8 cellular contexts compared by ENCODE assay signal in genomic region chr1:205528887-205529825, GRCh38. TPM values are rescaled to one million over a fixed set of nuclear protein-coding genes. Genes with fewer than 3 reads are reported as not detected.
DNase-seq lines count a peak whose midpoint lies in the region; ATAC-seq and TF ChIP-seq lines count a peak whose summit lies in the region.

No MANE protein-coding gene starts in this region.

- POLR2A ChIA-PET in GM10248 (lab: Yijun Ruan, JAX) = interaction anchor here (0.6 kb wide), 1 partner anchor 210 kb away, joined by 3 read pairs; no protein-coding TSS in a partner anchor
- POLR2A ChIA-PET in RWPE1 (lab: Yijun Ruan, JAX; ENCODE audit: low non-redundant PET) = no interaction called here

- H3K4me1 ChIP-seq in HUES48 (ENCODE audit: control insufficient read depth, insufficient read depth, low read length) = peaks cover 11% of the 10 kb centered on the region; the same call in 1 of the 2 replicates
- H3K4me1 ChIP-seq in foreskin keratinocyte = no peaks in the 10 kb centered on the region

- H3K9ac ChIP-seq in HUES48 (ENCODE audit: low read depth, low read length) = no peak overlapping the region

- H3K27me3 ChIP-seq in HUES48 (ENCODE audit: control insufficient read depth, insufficient read depth, low read length) (0 out of 2 replicates have a peak, but pooled peaks cover 2% of the 10 kb centered on the region), foreskin keratinocyte (no peaks in the 10 kb centered on the region)

- no peaks in the 10 kb centered on the region for H3K9me3 ChIP-seq in HUES48 (ENCODE audit: control insufficient read depth, insufficient read depth, low read length)

- no peak overlapping the region for H3K27ac ChIP-seq in HUES48 (ENCODE audit: low read depth, low read length)
- H3K27ac ChIP-seq in RWPE1 = no peak overlapping the region
- H3K27ac ChIP-seq in foreskin keratinocyte = no peak overlapping the region

- DNase-seq in GM10248 (ENCODE audit: extremely low spot score) = peak; percentile 90
- peak; percentile 89 for DNase-seq in RWPE1 (ENCODE audit: low spot score)
- DNase-seq in activated effector memory CD4-positive, alpha-beta T cell treated with anti-CD3 and anti-CD28 coated beads, Interleukin-2, amount 50 U/mL, for 16 hours = peak; percentile 94
- no peak for DNase-seq in foreskin keratinocyte
- DNase-seq in occipital lobe (lab: John Stamatoyannopoulos, UW) = peak; percentile 69
- DNase-seq in superior temporal gyrus (ENCODE audit: extremely low spot score) = peak; percentile 90

- H3K4me3 ChIP-seq in HUES48 (ENCODE audit: low read depth, low read length) = peak overlapping the region; percentile 35

- CTCF ChIA-PET in GM10248 (lab: Yijun Ruan, JAX) (interaction anchor here (0.6 to 13.6 kb wide), 28 partner anchors 8 to 334 kb away, joined by 3 to 247 read pairs (median 3); partner anchors contain the start of gene ELK4), RWPE1 (lab: Yijun Ruan, JAX) (interaction anchor here (0.5 to 11.5 kb wide), 42 partner anchors 8 to 354 kb away, joined by 3 to 326 read pairs (median 4); partner anchors contain the start of gene ELK4)

- peaks cover 19% of the 10 kb centered on the region for H3K36me3 ChIP-seq in HUES48 (ENCODE audit: control insufficient read depth, insufficient read depth, low read length)

- TF ChIP-seq CTCF in GM10248 (IDR thresholded peaks at IDR 0.05; ENCODE audit: control extremely low read depth, extremely low read depth, low read depth, missing control alignments) (peak; percentile 97), RWPE1 (conservative IDR thresholded peaks at IDR 0.05; ENCODE audit: low read depth) (peak; percentile 93), foreskin keratinocyte (conservative IDR thresholded peaks at IDR 0.05) (peak; percentile 91)

- ATAC-seq in foreskin keratinocyte (peak; percentile 63), GM21576 (IDR thresholded peaks at IDR 0.05; ENCODE audit: unreplicated experiment) (no peak)

RNA-seq across cellular contexts. Expression of gene CDK18, which starts 24.7 kb away (rescaled TPM):
- 13.5 and 14.2 TPM in 2 replicates for total RNA-seq in foreskin keratinocyte
- polyA plus RNA-seq in foreskin keratinocyte = 13.4 and 13.7 TPM in 2 replicates
- 0.16 TPM for total RNA-seq in occipital lobe

Comparison
In these comparisons a context has a peak if more than half of its experiments do, and no peak if none do; other contexts are left out.
1. DNase-seq: peak in GM10248 (single experiment), RWPE1 (single experiment), activated effector memory CD4-positive, alpha-beta T cell treated with anti-CD3 and anti-CD28 coated beads, Interleukin-2, amount 50 U/mL, for 16 hours (single experiment), occipital lobe (single experiment) and superior temporal gyrus (single experiment); none in foreskin keratinocyte (0 of 2).
2. RNA of gene CDK18, which starts 24.7 kb away (total RNA-seq): 13.5 to 14.2 TPM in foreskin keratinocyte; 0.16 TPM in occipital lobe (single experiment); every median in the first group is over 10 times any median in the second.
3. Peak in every context shown above with its lines, with median percentiles within 50 percentile points of each other: CTCF ChIP-seq.